20 cellular contexts compared by ENCODE assay signal in genomic region chr22:50612168-50612714, GRCh38. TPM values are rescaled to one million over a fixed set of nuclear protein-coding genes. Genes with fewer than 3 reads are reported as not detected.
"Had no signal": no experiment of that assay in that cellular context is flagged by ENCODE, and none has a peak within 500 bp of the region (broad histone marks: within the 10 kb centered on the region; RNA-seq: fewer than 3 reads in every experiment).

No MANE protein-coding gene starts in this region.

- H3K36me3 ChIP-seq: cardiac muscle cell, left ventricle myocardium inferior, prostate gland, tibial nerve, vagina had no signal

- H3K9me3 ChIP-seq: left ventricle myocardium inferior, prostate gland, tibial nerve, vagina had no signal

- H3K27ac ChIP-seq: cardiac muscle cell, hepatocyte, prostate gland, vagina, VCaP had no signal

- H3K4me1 ChIP-seq: prostate gland, tibial nerve, vagina had no signal

- FAIRE-seq: kidney, small intestine had no signal

- DNase-seq: activated CD4-positive, alpha-beta memory T cell treated with anti-CD3 and anti-CD28 coated beads, Interleukin-2, amount 10 ng/mL, durations not matched to agents 7 days and 5 days; activated CD8-positive, alpha-beta memory T cell treated with anti-CD3 and anti-CD28 coated beads, Interleukin-2, amount 50 U/mL, for 4 hours; activated gamma-delta T cell; activated T-cell treated with anti-CD3 and anti-CD28 coated beads, Interleukin-2, amount 50 U/mL, for 72 hours; kidney; left ventricle myocardium inferior; mesenchymal stem cell; right cardiac atrium; stimulated activated naive CD4-positive, alpha-beta T cell treated with Interleukin-2 at 50 U/mL for 16 hours; T1000 had no signal

- H3K79me2 ChIP-seq: hepatocyte had no signal

- H3K27me3 ChIP-seq: hepatocyte, vagina had no signal

- H3K4me2 ChIP-seq: hepatocyte had no signal

- H3K4me3 ChIP-seq: cardiac muscle cell, hepatocyte, left ventricle myocardium inferior, prostate gland, tibial nerve, vagina had no signal

- H2AFZ ChIP-seq: hepatocyte had no signal

RNA-seq across cellular contexts. Expression of gene SYCE3, which starts 49.5 kb away (rescaled TPM):
- total RNA-seq: cardiac muscle cell; esophagus mucosa; hepatocyte; kidney; left ventricle myocardium inferior; natural killer cell treated with Interleukin-12 subunit alpha and Interleukin-12 subunit beta and Interleukin-15 and Interleukin-18, amount 100 ng/mL, for 72 hours; omental fat pad; right cardiac atrium; tibial nerve; vagina had no signal
- polyA plus RNA-seq: cardiac muscle cell, right cardiac atrium had no signal
